In the genomic region with DNA sequence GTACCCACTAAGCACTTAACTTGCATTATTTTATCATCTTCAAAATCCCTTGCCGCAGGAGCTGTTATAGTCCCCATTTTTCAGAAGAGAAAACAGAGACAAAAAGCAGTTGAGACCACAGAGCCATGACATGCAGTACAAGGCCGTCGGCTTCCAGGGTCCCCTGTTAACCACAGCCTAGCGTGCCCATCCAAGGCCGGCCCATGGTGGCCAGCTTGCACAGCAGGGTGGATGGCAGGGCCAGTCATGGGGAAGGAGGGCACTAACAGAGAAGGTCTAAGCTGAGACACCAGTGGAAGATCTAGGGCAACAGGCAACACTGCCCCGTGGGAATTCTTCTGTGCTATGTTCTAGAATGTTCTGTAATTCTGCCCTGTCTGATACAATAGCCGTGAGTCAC, we compare ENCODE assay signal across 20 cellular contexts.
A peak's percentile ranks its signal among the peaks of the same experiment; 100 is the strongest.
DNase-seq lines count a peak whose midpoint lies in the region; ATAC-seq and TF ChIP-seq lines count a peak whose summit lies in the region.
"Had no signal": no experiment of that assay in that cellular context is flagged by ENCODE, and none has a peak within 500 bp of the region (broad histone marks: within the 10 kb centered on the region; RNA-seq: fewer than 3 reads in every experiment).

No MANE protein-coding gene starts in this region.

- H3K9ac ChIP-seq in KMS-11 = peak overlapping the region; percentile 85; the same call in 1 of the 2 replicates

- H3K36me3 Mint-ChIP-seq in CD4-positive, alpha-beta memory T cell = no peaks in the 10 kb centered on the region
- no peaks in the 10 kb centered on the region for H3K36me3 Mint-ChIP-seq in natural killer cell treated with Interleukin-12 subunit alpha and Interleukin-12 subunit beta and Interleukin-15 and Interleukin-18, amount 100 ng/mL, for 72 hours
- H3K36me3 Mint-ChIP-seq: mesothelial cell of epicardium had no signal

- no peaks in the 10 kb centered on the region for H4K20me1 ChIP-seq in KMS-11 (ENCODE audit: insufficient read depth)

- H3K36me3 ChIP-seq in CD4-positive, alpha-beta memory T cell (ENCODE audit: insufficient read depth, low read length) = no peaks in the 10 kb centered on the region
- no peaks in the 10 kb centered on the region for H3K36me3 ChIP-seq in KMS-11 (ENCODE audit: insufficient read depth)
- H3K36me3 ChIP-seq: MG63 had no signal

- peak overlapping the region; percentile 50 to 66 for H3K4me3 ChIP-seq in CD4-positive, alpha-beta memory T cell (ENCODE audit: low read length in 2 of 2)
- H3K4me3 ChIP-seq in KMS-11 (IDR thresholded peaks at IDR 0.05; ENCODE audit: insufficient read depth, low read depth, low read length) = peak overlapping the region; percentile 9
- H3K4me3 ChIP-seq: MG63, SK-N-MC had no signal

- peaks cover 41 to 71% (median 53%) of the 10 kb centered on the region in 4 donors for H3K4me1 Mint-ChIP-seq in CD4-positive, alpha-beta memory T cell
- H3K4me1 Mint-ChIP-seq in natural killer cell treated with Interleukin-12 subunit alpha and Interleukin-12 subunit beta and Interleukin-15 and Interleukin-18, amount 100 ng/mL, for 72 hours (ENCODE audit: low read depth in 2 of 2) = peaks cover 61 to 74% of the 10 kb centered on the region in 2 donors

- POLR2A ChIA-PET in CD4-positive, alpha-beta memory T cell (lab: Charles Lee; ENCODE audit: partially characterized antibody) = interaction anchor here (1.2 to 4.0 kb wide), 8 partner anchors 11 to 764 kb away, joined by 3 to 46 read pairs (median 16); a partner anchor contains a TSS

- peak overlapping the region; percentile 83 for H3K27ac ChIP-seq in CD4-positive, alpha-beta memory T cell (ENCODE audit: low read depth, low read length)
- H3K27ac ChIP-seq in KMS-11 (peak overlapping the region; percentile 94; the same call in 1 of the 2 replicates), caudate nucleus (ENCODE audit: low read depth, low read length) (peak overlapping the region; percentile 37)
- H3K27ac ChIP-seq: SK-N-MC had no signal

- H2AFZ ChIP-seq in KMS-11 (ENCODE audit: low read depth) = no peak overlapping the region

- no peaks in the 10 kb centered on the region for H3K27me3 ChIP-seq in CD4-positive, alpha-beta memory T cell (ENCODE audit: insufficient read depth, low read length)
- no peaks in the 10 kb centered on the region for H3K27me3 ChIP-seq in KMS-11 (ENCODE audit: insufficient read depth, low read depth)
- H3K27me3 ChIP-seq: MG63 had no signal

- no peak for ATAC-seq in natural killer cell treated with Interleukin-12 subunit alpha and Interleukin-12 subunit beta and Interleukin-15 and Interleukin-18, amount 100 ng/mL, for 72 hours
- no peak for ATAC-seq in HG03457 (IDR thresholded peaks at IDR 0.05; ENCODE audit: unreplicated experiment)
- ATAC-seq: activated CD4-positive, CD25-positive, alpha-beta regulatory T cell treated with anti-CD3 and anti-CD28 coated beads, Interleukin-2, amount 50 U/mL, for 24 hours had no signal

- H3K4me1 ChIP-seq in CD4-positive, alpha-beta memory T cell (ENCODE audit: insufficient read depth, low read length) = peaks cover 66% of the 10 kb centered on the region
- peaks cover 61% of the 10 kb centered on the region for H3K4me1 ChIP-seq in KMS-11 (ENCODE audit: low read depth, poor library complexity, severe bottlenecking)

- DNase-seq in CD4-positive, alpha-beta memory T cell = no peak
- DNase-seq in caudate nucleus (lab: John Stamatoyannopoulos, UW) = no peak
- no peak for DNase-seq in natural killer cell treated with Interleukin-12 subunit alpha and Interleukin-12 subunit beta and Interleukin-15 and Interleukin-18, amount 100 ng/mL, for 72 hours (ENCODE audit: low spot score)
- no peak for DNase-seq in posterior cingulate gyrus
- no peak for DNase-seq in DMS114 treated with DMSO at 0.1 percent for 48 hours (lab: John Stamatoyannopoulos, UW; ENCODE audit: unreplicated experiment)
- DNase-seq: activated naive CD4-positive, alpha-beta T cell treated with anti-CD3 and anti-CD28 coated beads, Interleukin-2, amount 50 U/mL, for 16 hours; EL; glutamatergic neuron; GOT3; MG63; NCI-H1436 treated with DMSO at 0.1 percent for 48 hours; NCI-H510A treated with DMSO at 0.1 percent for 48 hours; stimulated activated CD4-positive, alpha-beta T cell treated with anti-CD3 and anti-CD28 coated beads, Interleukin-4, amount 100 ng/mL, for 24 hours; T-helper 9 cell had no signal

- intact Hi-C loops in CD4-positive, alpha-beta memory T cell (cut with micrococcal nuclease) = loop anchor here (2.0 to 10.0 kb wide), 3 partner anchors 56 to 346 kb away; a partner anchor contains a TSS
- intact Hi-C loops in posterior cingulate gyrus (cut with DNase I) = no loop called here

- H3K9me3 ChIP-seq in CD4-positive, alpha-beta memory T cell (ENCODE audit: control insufficient read depth in 1 of 2, low read length in 2 of 2) = no peaks in the 10 kb centered on the region
- H3K9me3 ChIP-seq: MG63 had no signal

- H3K27me3 Mint-ChIP-seq in CD4-positive, alpha-beta memory T cell = no peaks in the 10 kb centered on the region
- no peaks in the 10 kb centered on the region for H3K27me3 Mint-ChIP-seq in natural killer cell treated with Interleukin-12 subunit alpha and Interleukin-12 subunit beta and Interleukin-15 and Interleukin-18, amount 100 ng/mL, for 72 hours

- H3K27ac Mint-ChIP-seq in CD4-positive, alpha-beta memory T cell = peak overlapping the region; percentile 94 to 100 (median 99)
- peak overlapping the region; percentile 97 to 98 for H3K27ac Mint-ChIP-seq in natural killer cell treated with Interleukin-12 subunit alpha and Interleukin-12 subunit beta and Interleukin-15 and Interleukin-18, amount 100 ng/mL, for 72 hours
- H3K27ac Mint-ChIP-seq: mesothelial cell of epicardium had no signal

- H3K9me3 Mint-ChIP-seq in CD4-positive, alpha-beta memory T cell = no peaks in the 10 kb centered on the region
- H3K9me3 Mint-ChIP-seq in natural killer cell treated with Interleukin-12 subunit alpha and Interleukin-12 subunit beta and Interleukin-15 and Interleukin-18, amount 100 ng/mL, for 72 hours = no peaks in the 10 kb centered on the region
- H3K9me3 Mint-ChIP-seq: neural crest cell had no signal

- CTCF ChIA-PET in CD4-positive, alpha-beta memory T cell (lab: Charles Lee; ENCODE audit: partially characterized antibody) = interaction anchor here (0.8 to 3.7 kb wide), 6 partner anchors 11 to 194 kb away, joined by 3 to 18 read pairs (median 3); no protein-coding TSS in a partner anchor

- no peaks in the 10 kb centered on the region for H3K79me2 ChIP-seq in KMS-11 (ENCODE audit: insufficient read depth, low read depth)

- peak overlapping the region; percentile 82 to 93 (median 88) for H3K4me3 Mint-ChIP-seq in CD4-positive, alpha-beta memory T cell
- peak overlapping the region; percentile 96 for H3K4me3 Mint-ChIP-seq in natural killer cell treated with Interleukin-12 subunit alpha and Interleukin-12 subunit beta and Interleukin-15 and Interleukin-18, amount 100 ng/mL, for 72 hours
- H3K4me3 Mint-ChIP-seq: mesothelial cell of epicardium, neural crest cell had no signal

- no peak for TF ChIP-seq CTCF in KMS-11 (conservative IDR thresholded peaks at IDR 0.05; ENCODE audit: low read depth, low read length)

- peak overlapping the region; percentile 100 for H3K4me2 ChIP-seq in KMS-11

Comparison
In these comparisons a context has a peak if more than half of its experiments do, and no peak if none do; other contexts are left out.
1. H3K27ac ChIP-seq: peak in every context shown above with its lines; median percentile 94 in KMS-11; 83 in CD4-positive, alpha-beta memory T cell; 37 in caudate nucleus.